In genomic region chr1:52179073-52179472, GRCh38 we compare ENCODE assay signal across 27 cellular contexts. TPM values are rescaled to one million over a fixed set of nuclear protein-coding genes. Genes with fewer than 3 reads are reported as not detected.
A peak's percentile ranks its signal among the peaks of the same experiment; 100 is the strongest.
DNase-seq lines count a peak whose midpoint lies in the region; ATAC-seq and TF ChIP-seq lines count a peak whose summit lies in the region.
"Had no signal": no experiment of that assay in that cellular context is flagged by ENCODE, and none has a peak within 500 bp of the region (broad histone marks: within the 10 kb centered on the region; RNA-seq: fewer than 3 reads in every experiment).

No MANE protein-coding gene starts in this region.

- CTCF ChIA-PET in HEK293T (lab: Yijun Ruan, JAX) (no interaction called here), mammary epithelial cell (lab: Charles Lee; ENCODE audit: low non-redundant PET) (no interaction called here)

- no TSS peak for BruUV-seq in mammary epithelial cell (replicated peaks; lab: Mats Ljungman, UMichigan)

- peaks cover 55% of the 10 kb centered on the region for H3K36me3 Mint-ChIP-seq in nephron progenitor cell (ENCODE audit: low read depth)
- H3K36me3 Mint-ChIP-seq: activated CD4-positive, alpha-beta memory T cell treated with anti-CD3 and anti-CD28 coated beads for 36 hours; activated naive CD4-positive, alpha-beta T cell treated with anti-CD3 and anti-CD28 coated beads, Interleukin-2, amount 10 ng/mL, durations not matched to agents 7 days and 5 days; immature natural killer cell had no signal

- DNase-seq in GM10266 (ENCODE audit: extremely low spot score) (peak; percentile 52), HEK293T (ENCODE audit: extremely low spot score) (no peak), mammary epithelial cell (peak; percentile 61), nephron progenitor cell (no peak), left cardiac atrium (no peak)
- DNase-seq: activated CD4-positive, alpha-beta memory T cell treated with anti-CD3 and anti-CD28 coated beads for 36 hours; activated CD4-positive, alpha-beta T cell treated with anti-CD3 and anti-CD28 coated beads for 1 hour; activated CD8-positive, alpha-beta memory T cell treated with anti-CD3 and anti-CD28 coated beads, Interleukin-2, amount 50 U/mL, for 48 hours; activated naive CD4-positive, alpha-beta T cell treated with anti-CD3 and anti-CD28 coated beads, Interleukin-2, amount 10 ng/mL, durations not matched to agents 7 days and 5 days; amygdala; GOT3; immature natural killer cell; left ventricle myocardium inferior; mesendoderm; MM.1S; NCI-H1417; NCI-H2029 treated with DMSO at 0.1 percent for 48 hours; NCI-H2227 treated with DMSO at 0.1 percent for 48 hours; NCI-H526 treated with DMSO at 0.1 percent for 48 hours; SHP77; stimulated activated CD4-positive, alpha-beta T cell treated with anti-CD3 and anti-CD28 coated beads, Interleukin-2, amount 100 ng/mL, for 24 hours; stimulated activated CD8-positive, alpha-beta memory T cell treated with anti-CD3 and anti-CD28 coated beads, Interleukin-4, amount 100 ng/mL, for 48 hours; thyroid gland had no signal

- H3K27ac Mint-ChIP-seq in nephron progenitor cell: peak overlapping the region; percentile 16
- H3K27ac Mint-ChIP-seq: activated CD4-positive, alpha-beta memory T cell treated with anti-CD3 and anti-CD28 coated beads for 36 hours; activated naive CD4-positive, alpha-beta T cell treated with anti-CD3 and anti-CD28 coated beads, Interleukin-2, amount 10 ng/mL, durations not matched to agents 7 days and 5 days; immature natural killer cell had no signal

- no peaks in the 10 kb centered on the region for H3K9me3 ChIP-seq in mammary epithelial cell (replicated peaks; ENCODE audit: insufficient read depth, low read length)
- H3K9me3 ChIP-seq: left ventricle myocardium inferior, thyroid gland, vagina had no signal

- H3K27ac ChIP-seq in mammary epithelial cell (ENCODE audit: insufficient read depth, low read depth, low read length): no peak overlapping the region
- H3K27ac ChIP-seq: left ventricle myocardium inferior, parathyroid adenoma, thyroid gland, vagina had no signal

- no peak overlapping the region for H3K4me3 Mint-ChIP-seq in nephron progenitor cell
- H3K4me3 Mint-ChIP-seq: activated CD4-positive, alpha-beta memory T cell treated with anti-CD3 and anti-CD28 coated beads for 36 hours; activated naive CD4-positive, alpha-beta T cell treated with anti-CD3 and anti-CD28 coated beads, Interleukin-2, amount 10 ng/mL, durations not matched to agents 7 days and 5 days; immature natural killer cell had no signal

- H3K9ac ChIP-seq in mammary epithelial cell (ENCODE audit: insufficient read depth, low read length): no peak overlapping the region
- H3K9ac ChIP-seq: parathyroid adenoma had no signal

- H3K4me2 ChIP-seq in mammary epithelial cell (ENCODE audit: insufficient read depth, low read depth, low read length): no peak overlapping the region

- POLR2A ChIA-PET in HEK293T (lab: Yijun Ruan, JAX): no interaction called here

- intact Hi-C loops in mammary epithelial cell (cut with micrococcal nuclease): no loop called here
- intact Hi-C loops in left cardiac atrium (cut with DNase I): no loop called here

- in situ Hi-C loops in mammary epithelial cell (cut with MboI; ENCODE audit: low sequenced_read_pairs in 2 of 2): no loop called here

- no peaks in the 10 kb centered on the region for H3K4me1 ChIP-seq in mammary epithelial cell (ENCODE audit: insufficient read depth, low read length)
- H3K4me1 ChIP-seq: parathyroid adenoma, vagina had no signal

- peaks cover 4% of the 10 kb centered on the region for H3K4me1 Mint-ChIP-seq in nephron progenitor cell
- H3K4me1 Mint-ChIP-seq: activated naive CD4-positive, alpha-beta T cell treated with anti-CD3 and anti-CD28 coated beads, Interleukin-2, amount 10 ng/mL, durations not matched to agents 7 days and 5 days; immature natural killer cell had no signal

- TF ChIP-seq CTCF in GM10266 (IDR thresholded peaks at IDR 0.05; ENCODE audit: control insufficient read depth, insufficient read depth, low read depth, missing control alignments): no peak
- TF ChIP-seq CTCF in mammary epithelial cell (conservative IDR thresholded peaks at IDR 0.05 in 1 of 2, IDR thresholded peaks at IDR 0.05 in 1 of 2; ENCODE audit: extremely low read depth in 1 of 2, insufficient read depth in 1 of 2, low read depth in 1 of 2, low read length in 2 of 2): no peak
- no peak for TF ChIP-seq CTCF in nephron progenitor cell (IDR thresholded peaks at IDR 0.05)

- no peaks in the 10 kb centered on the region for H3K27me3 Mint-ChIP-seq in nephron progenitor cell (ENCODE audit: low read depth, poor library complexity)
- H3K27me3 Mint-ChIP-seq: activated CD4-positive, alpha-beta memory T cell treated with anti-CD3 and anti-CD28 coated beads for 36 hours had no signal

- H4K20me1 ChIP-seq in mammary epithelial cell (ENCODE audit: insufficient read depth, low read length): no peaks in the 10 kb centered on the region

- no peak overlapping the region for H2AFZ ChIP-seq in mammary epithelial cell (ENCODE audit: low read depth, low read length)
- H2AFZ ChIP-seq: parathyroid adenoma had no signal

- dilution Hi-C loops in mammary epithelial cell (cut with HindIII; ENCODE audit: low sequenced_read_pairs): no loop called here

- ATAC-seq in GM18520 (IDR thresholded peaks at IDR 0.05; ENCODE audit: unreplicated experiment) (no peak), GM18909 (IDR thresholded peaks at IDR 0.05; ENCODE audit: poor library complexity, unreplicated experiment) (no peak), left cardiac atrium (no peak)

- no peaks in the 10 kb centered on the region for H3K27me3 ChIP-seq in mammary epithelial cell (ENCODE audit: insufficient read depth, low read length)
- H3K27me3 ChIP-seq: thyroid gland, vagina had no signal

- H3K79me2 ChIP-seq in mammary epithelial cell (ENCODE audit: insufficient read depth, low read length): peaks cover 21% of the 10 kb centered on the region
- H3K79me2 ChIP-seq: parathyroid adenoma had no signal

- peaks cover 69% of the 10 kb centered on the region for H3K9me3 Mint-ChIP-seq in nephron progenitor cell
- H3K9me3 Mint-ChIP-seq: activated CD4-positive, alpha-beta memory T cell treated with anti-CD3 and anti-CD28 coated beads for 36 hours had no signal

- 75% methylated on average over 4 of the region's 6 CpGs for WGBS in mammary epithelial cell (ENCODE audit: low coverage, missing lambda C conversion rate)

- H3K36me3 ChIP-seq in mammary epithelial cell (ENCODE audit: insufficient read depth, low read length): no peaks in the 10 kb centered on the region
- H3K36me3 ChIP-seq: left ventricle myocardium inferior, thyroid gland, vagina had no signal

- no peak overlapping the region for H3K4me3 ChIP-seq in mammary epithelial cell (replicated peaks in 1 of 3; ENCODE audit: insufficient read depth in 1 of 3, low read depth in 2 of 3, low read length in 3 of 3)
- H3K4me3 ChIP-seq: left ventricle myocardium inferior, thyroid gland, vagina had no signal

TF ChIP-seq in HEK293T, 16 proteins besides CTCF, POLR2A, EP300 and RAD21:
- TF ChIP-seq CTBP1 (IDR thresholded peaks at IDR 0.05; ENCODE audit: borderline replicate concordance): no peak
- peak; percentile 76 for TF ChIP-seq PKNOX1 (IDR thresholded peaks at IDR 0.05)

RNA-seq across cellular contexts. Expression of gene ZFYVE9, which starts 37.2 kb away (rescaled TPM):
- 10 to 100 TPM; 35.4 to 42.0 TPM for total RNA-seq in mammary epithelial cell
- polyA plus RNA-seq in mammary epithelial cell: 10.2 TPM
- polyA minus RNA-seq in mammary epithelial cell: 39.3 TPM
- total RNA-seq in left cardiac atrium: 10 to 100 TPM; 15.5 to 16.1 TPM

Comparison
In these comparisons a context has a peak if more than half of its experiments do, and no peak if none do; other contexts are left out.
1. DNase-seq: peak in GM10266 (single experiment) and mammary epithelial cell (single experiment); none in HEK293T (single experiment), nephron progenitor cell (single experiment) and left cardiac atrium (single experiment).